In genomic region chr16:81568749-81569087, GRCh38 we compare ENCODE assay signal across 13 cellular contexts.
DNase-seq lines count a peak whose midpoint lies in the region; ATAC-seq and TF ChIP-seq lines count a peak whose summit lies in the region.
"Had no signal": no experiment of that assay in that cellular context is flagged by ENCODE, and none has a peak within 500 bp of the region (broad histone marks: within the 10 kb centered on the region; RNA-seq: fewer than 3 reads in every experiment).

No MANE protein-coding gene starts in this region.

- POLR2A ChIA-PET in RWPE1 (lab: Yijun Ruan, JAX; ENCODE audit: low non-redundant PET), result no interaction called here

- H3K27ac ChIP-seq in RWPE1, result peak overlapping the region; percentile 68
- H3K27ac ChIP-seq in foreskin keratinocyte, result peak overlapping the region; percentile 35
- H3K27ac ChIP-seq in left lung, result peak overlapping the region in 1 of 2 donors; percentile 1
- H3K27ac ChIP-seq: parathyroid adenoma had no signal

- H3K36me3 ChIP-seq in left lung, result peaks cover 0 to 7% of the 10 kb centered on the region in 2 donors

- no peaks in the 10 kb centered on the region for H3K9me3 ChIP-seq in left lung

- DNase-seq in activated T-cell treated with anti-CD3 and anti-CD28 coated beads, Interleukin-2, amount 50 U/mL, for 4 hours, result no peak
- DNase-seq in activated T-cell treated with anti-CD3 and anti-CD28 coated beads for 4 hours (no peak), RWPE1 (ENCODE audit: low spot score) (no peak), foreskin keratinocyte (no peak), dedifferentiated amniotic fluid mesenchymal stem cell (ENCODE audit: extremely low spot score) (no peak), left lung (no peak), GM13977 (ENCODE audit: low spot score) (no peak)
- DNase-seq in stimulated activated naive CD8-positive, alpha-beta T cell treated with anti-CD3 and anti-CD28 coated beads, Interleukin-15, amount 100 ng/mL, for 72 hours, result no peak
- DNase-seq: DMS79 treated with DMSO at 0.1 percent for 48 hours, MM.1S, NCI-H2107, trophoblast cell had no signal

- H3K4me1 ChIP-seq in foreskin keratinocyte, result peaks cover 22% of the 10 kb centered on the region
- H3K4me1 ChIP-seq in left lung, result peaks cover 7 to 32% of the 10 kb centered on the region in 2 donors
- H3K4me1 ChIP-seq: parathyroid adenoma had no signal

- H3K36me3 Mint-ChIP-seq in activated T-cell treated with anti-CD3 and anti-CD28 coated beads, Interleukin-2, amount 50 U/mL, for 4 hours (ENCODE audit: insufficient read depth), result peaks cover 5% of the 10 kb centered on the region

- intact Hi-C loops in left lung (cut with DNase I), result no loop called here

- H3K9me3 Mint-ChIP-seq in activated T-cell treated with anti-CD3 and anti-CD28 coated beads, Interleukin-2, amount 50 U/mL, for 4 hours, result peaks cover 3% of the 10 kb centered on the region
- H3K9me3 Mint-ChIP-seq in stimulated activated naive CD8-positive, alpha-beta T cell treated with anti-CD3 and anti-CD28 coated beads, Interleukin-15, amount 100 ng/mL, for 72 hours, result no peaks in the 10 kb centered on the region

- H3K27ac Mint-ChIP-seq in stimulated activated naive CD8-positive, alpha-beta T cell treated with anti-CD3 and anti-CD28 coated beads, Interleukin-15, amount 100 ng/mL, for 72 hours, result peak overlapping the region; percentile 49 to 63

- CTCF ChIA-PET in RWPE1 (lab: Yijun Ruan, JAX), result no interaction called here

- no peaks in the 10 kb centered on the region for H3K27me3 Mint-ChIP-seq in activated T-cell treated with anti-CD3 and anti-CD28 coated beads, Interleukin-2, amount 50 U/mL, for 4 hours (ENCODE audit: low read depth)
- H3K27me3 Mint-ChIP-seq in stimulated activated naive CD8-positive, alpha-beta T cell treated with anti-CD3 and anti-CD28 coated beads, Interleukin-15, amount 100 ng/mL, for 72 hours, result no peaks in the 10 kb centered on the region

- H3K27me3 ChIP-seq in foreskin keratinocyte (no peaks in the 10 kb centered on the region), left lung (no peaks in the 10 kb centered on the region)

- H3K4me3 ChIP-seq in left lung, result no peak overlapping the region

- peaks cover 31% of the 10 kb centered on the region for H3K4me1 Mint-ChIP-seq in activated T-cell treated with anti-CD3 and anti-CD28 coated beads, Interleukin-2, amount 50 U/mL, for 4 hours (ENCODE audit: low read depth)
- H3K4me1 Mint-ChIP-seq in stimulated activated naive CD8-positive, alpha-beta T cell treated with anti-CD3 and anti-CD28 coated beads, Interleukin-15, amount 100 ng/mL, for 72 hours, result peaks cover 35% of the 10 kb centered on the region

- no peak overlapping the region for H3K4me3 Mint-ChIP-seq in activated T-cell treated with anti-CD3 and anti-CD28 coated beads, Interleukin-2, amount 50 U/mL, for 4 hours
- peak overlapping the region; percentile 54 to 60 for H3K4me3 Mint-ChIP-seq in stimulated activated naive CD8-positive, alpha-beta T cell treated with anti-CD3 and anti-CD28 coated beads, Interleukin-15, amount 100 ng/mL, for 72 hours

- TF ChIP-seq CTCF in RWPE1 (conservative IDR thresholded peaks at IDR 0.05; ENCODE audit: low read depth) (no peak), foreskin keratinocyte (conservative IDR thresholded peaks at IDR 0.05) (no peak), left lung (IDR thresholded peaks at IDR 0.05) (no peak), GM13977 (IDR thresholded peaks at IDR 0.05; ENCODE audit: extremely low read depth, insufficient read depth, missing control alignments) (no peak)

- in situ Hi-C loops in GM13977 (cut with MboI; ENCODE audit: low pct_unique_long_range_greater_than_20kb, low sequenced_read_pairs, unreplicated experiment), result no loop called here

- ATAC-seq in activated T-cell treated with anti-CD3 and anti-CD28 coated beads, Interleukin-2, amount 50 U/mL, for 4 hours, result peak; percentile 34 to 57
- ATAC-seq in foreskin keratinocyte (peak; percentile 7), left lung (no peak)
- ATAC-seq in stimulated activated naive CD8-positive, alpha-beta T cell treated with anti-CD3 and anti-CD28 coated beads, Interleukin-15, amount 100 ng/mL, for 72 hours, result peak; percentile 46
